Comparison of ENCODE assay signal across 26 cellular contexts in genomic region chr11:44998051-44998450, GRCh38.
"Had no signal": no experiment of that assay in that cellular context is flagged by ENCODE, and none has a peak within 500 bp of the region (broad histone marks: within the 10 kb centered on the region; RNA-seq: fewer than 3 reads in every experiment).

No MANE protein-coding gene starts in this region.

- DNase-seq: activated CD4-positive, alpha-beta T cell treated with anti-CD3 and anti-CD28 coated beads, Interleukin-2, amount 10 ng/mL, durations not matched to agents 24 days and 14 days; activated CD4-positive, CD25-positive, alpha-beta regulatory T cell treated with anti-CD3 and anti-CD28 coated beads, Interleukin-2, amount 50 U/mL, for 72 hours; activated CD8-positive, alpha-beta T cell treated with anti-CD3 and anti-CD28 coated beads for 36 hours; activated effector memory CD4-positive, alpha-beta T cell treated with Interleukin-2 at 50 U/mL for 16 hours; activated naive CD4-positive, alpha-beta T cell treated with Interleukin-2 at 50 U/mL for 16 hours; activated T-cell treated with anti-CD3 and anti-CD28 coated beads for 4 hours; anterior cingulate cortex; islet precursor cell; left ventricle myocardium superior; naive B cell; nephron progenitor cell; ovary; psoas muscle; stimulated activated CD4-positive, alpha-beta T cell treated with anti-CD3 and anti-CD28 coated beads, Interleukin-15, amount 100 ng/mL, for 24 hours; stimulated activated CD4-positive, alpha-beta T cell treated with anti-CD3 and anti-CD28 coated beads, Interleukin-2, amount 100 ng/mL, for 24 hours; stimulated activated naive B cell treated with anti-CD40 and anti-IgM and Interleukin-4, amounts not matched to agents 10 μg/mL and 1 μg/mL and 100 μg/mL, for 72 hours; stomach; T-helper 17 cell; T1000; tibial artery had no signal

- H3K36me3 Mint-ChIP-seq: activated CD8-positive, alpha-beta memory T cell treated with anti-CD3 and anti-CD28 coated beads, Interleukin-2, amount 10 ng/mL, durations not matched to agents 7 days and 5 days; activated naive CD8-positive, alpha-beta T cell; naive B cell; stimulated activated naive B cell treated with anti-CD40 and anti-IgM and Interleukin-4, amounts not matched to agents 10 μg/mL and 1 μg/mL and 100 μg/mL, for 72 hours had no signal

- H3K27ac ChIP-seq: epithelial cell of prostate, gastroesophageal sphincter, hepatocyte, ovary, psoas muscle, stomach, tibial artery had no signal

- H3K4me3 Mint-ChIP-seq: activated CD4-positive, alpha-beta T cell treated with anti-CD3 and anti-CD28 coated beads, Interleukin-2, amount 10 ng/mL, durations not matched to agents 24 days and 14 days; activated CD8-positive, alpha-beta memory T cell treated with anti-CD3 and anti-CD28 coated beads, Interleukin-2, amount 10 ng/mL, durations not matched to agents 7 days and 5 days; activated CD8-positive, alpha-beta T cell treated with anti-CD3 and anti-CD28 coated beads for 36 hours; activated naive CD8-positive, alpha-beta T cell; naive B cell; nephron progenitor cell; stimulated activated naive B cell treated with anti-CD40 and anti-IgM and Interleukin-4, amounts not matched to agents 10 μg/mL and 1 μg/mL and 100 μg/mL, for 72 hours; T-helper 17 cell had no signal

- H3K4me1 ChIP-seq: gastroesophageal sphincter, tibial artery had no signal

- H3K27me3 ChIP-seq: gastroesophageal sphincter, hepatocyte, ovary, stomach had no signal

- ATAC-seq: activated CD8-positive, alpha-beta memory T cell treated with anti-CD3 and anti-CD28 coated beads, Interleukin-2, amount 10 ng/mL, durations not matched to agents 7 days and 5 days; activated CD8-positive, alpha-beta T cell treated with anti-CD3 and anti-CD28 coated beads for 36 hours; gastroesophageal sphincter; SK-N-SH treated with all-trans-retinoic acid at 6 μM for 48 hours; stimulated activated naive B cell treated with anti-CD40 and anti-IgM and Interleukin-4, amounts not matched to agents 10 μg/mL and 1 μg/mL and 100 μg/mL, for 72 hours; T-helper 17 cell had no signal

- H3K4me1 Mint-ChIP-seq: activated CD4-positive, alpha-beta T cell treated with anti-CD3 and anti-CD28 coated beads, Interleukin-2, amount 10 ng/mL, durations not matched to agents 24 days and 14 days; activated CD8-positive, alpha-beta memory T cell treated with anti-CD3 and anti-CD28 coated beads, Interleukin-2, amount 10 ng/mL, durations not matched to agents 7 days and 5 days had no signal

- H3K9me3 Mint-ChIP-seq: activated CD4-positive, alpha-beta T cell treated with anti-CD3 and anti-CD28 coated beads, Interleukin-2, amount 10 ng/mL, durations not matched to agents 24 days and 14 days; activated CD8-positive, alpha-beta T cell treated with anti-CD3 and anti-CD28 coated beads for 36 hours; nephron progenitor cell; stimulated activated naive B cell treated with anti-CD40 and anti-IgM and Interleukin-4, amounts not matched to agents 10 μg/mL and 1 μg/mL and 100 μg/mL, for 72 hours had no signal

- H3K27me3 Mint-ChIP-seq: activated naive CD8-positive, alpha-beta T cell had no signal

- H3K36me3 ChIP-seq: gastroesophageal sphincter, ovary, stomach, tibial artery had no signal

- H3K9me3 ChIP-seq: gastroesophageal sphincter, ovary, psoas muscle, stomach, tibial artery had no signal

- H3K4me3 ChIP-seq: gastroesophageal sphincter, hepatocyte, ovary, psoas muscle, stomach, tibial artery had no signal
